21 cellular contexts compared by ENCODE assay signal in the genomic region with DNA sequence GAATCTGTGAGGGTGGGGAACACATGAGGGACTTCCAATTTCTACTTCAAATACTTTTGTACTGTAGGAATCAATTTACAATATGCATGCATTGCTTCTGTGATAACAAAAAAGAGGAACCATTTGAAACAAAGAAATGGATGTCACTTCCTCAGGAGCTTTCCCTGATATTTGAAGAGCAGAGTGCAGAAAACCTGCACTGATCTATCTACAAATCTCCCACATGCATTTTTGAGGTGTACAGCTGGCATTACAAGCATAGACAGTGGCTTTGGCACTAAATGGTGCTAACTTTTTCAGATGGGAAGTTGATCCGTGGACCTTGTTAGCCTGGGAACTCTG. TPM values are rescaled to one million over a fixed set of nuclear protein-coding genes. Genes with fewer than 3 reads are reported as not detected.
DNase-seq lines count a peak whose midpoint lies in the region; ATAC-seq and TF ChIP-seq lines count a peak whose summit lies in the region.
"Had no signal": no experiment of that assay in that cellular context is flagged by ENCODE, and none has a peak within 500 bp of the region (broad histone marks: within the 10 kb centered on the region; RNA-seq: fewer than 3 reads in every experiment).

No MANE protein-coding gene starts in this region.

- H3K36me3 ChIP-seq in adipocyte (ENCODE audit: control insufficient read depth, insufficient read depth, low read length, severe bottlenecking) (no peaks in the 10 kb centered on the region), prostate gland (no peaks in the 10 kb centered on the region)
- H3K36me3 ChIP-seq: cardiac muscle cell had no signal

- no peak overlapping the region for H3K4me3 Mint-ChIP-seq in stimulated activated memory B cell treated with anti-CD40 and anti-IgM and Interleukin-4, amounts not matched to agents 10 μg/mL and 1 μg/mL and 100 μg/mL, for 72 hours
- H3K4me3 Mint-ChIP-seq: activated CD8-positive, alpha-beta T cell treated with anti-CD3 and anti-CD28 coated beads for 36 hours; activated T-cell treated with anti-CD3 and anti-CD28 coated beads, Interleukin-2, amount 50 U/mL, for 24 hours; IgD-negative memory B cell; T-helper 2 cell treated with Interferon-gamma antibody and Interleukin-4, amounts not matched to agents 5 μg/mL and 100 μg/mL, for 36 hours had no signal

- H3K9me3 ChIP-seq in adipocyte (ENCODE audit: control insufficient read depth, low read length) (no peaks in the 10 kb centered on the region), prostate gland (no peaks in the 10 kb centered on the region)

- TF ChIP-seq CTCF in NB4 (IDR thresholded peaks at IDR 0.05; ENCODE audit: low read depth, low read length) (no peak), prostate gland (IDR thresholded peaks at IDR 0.05) (no peak)

- no peaks in the 10 kb centered on the region for H3K9me3 Mint-ChIP-seq in stimulated activated memory B cell treated with anti-CD40 and anti-IgM and Interleukin-4, amounts not matched to agents 10 μg/mL and 1 μg/mL and 100 μg/mL, for 72 hours
- H3K9me3 Mint-ChIP-seq: activated CD8-positive, alpha-beta T cell treated with anti-CD3 and anti-CD28 coated beads for 36 hours; activated T-cell treated with anti-CD3 and anti-CD28 coated beads, Interleukin-2, amount 50 U/mL, for 24 hours; IgD-negative memory B cell; T-helper 2 cell treated with Interferon-gamma antibody and Interleukin-4, amounts not matched to agents 5 μg/mL and 100 μg/mL, for 36 hours had no signal

- WGBS in prostate gland, result 62% methylated on average over 1 of the region's 1 CpG

- H3K36me3 Mint-ChIP-seq in stimulated activated memory B cell treated with anti-CD40 and anti-IgM and Interleukin-4, amounts not matched to agents 10 μg/mL and 1 μg/mL and 100 μg/mL, for 72 hours, result no peaks in the 10 kb centered on the region
- H3K36me3 Mint-ChIP-seq: IgD-negative memory B cell had no signal

- no peak overlapping the region for H3K27ac ChIP-seq in prostate gland
- H3K27ac ChIP-seq: cardiac muscle cell, epithelial cell of prostate, foreskin keratinocyte, HL-60 had no signal

- peak overlapping the region; percentile 17 for H3K27ac Mint-ChIP-seq in stimulated activated memory B cell treated with anti-CD40 and anti-IgM and Interleukin-4, amounts not matched to agents 10 μg/mL and 1 μg/mL and 100 μg/mL, for 72 hours
- H3K27ac Mint-ChIP-seq: activated CD8-positive, alpha-beta T cell treated with anti-CD3 and anti-CD28 coated beads for 36 hours; activated T-cell treated with anti-CD3 and anti-CD28 coated beads, Interleukin-2, amount 50 U/mL, for 24 hours; IgD-negative memory B cell; T-helper 2 cell treated with Interferon-gamma antibody and Interleukin-4, amounts not matched to agents 5 μg/mL and 100 μg/mL, for 36 hours had no signal

- H3K27me3 ChIP-seq in adipocyte (replicated peaks; ENCODE audit: control insufficient read depth, insufficient read depth, low read length), result no peaks in the 10 kb centered on the region
- no peaks in the 10 kb centered on the region for H3K27me3 ChIP-seq in prostate gland (replicated peaks; ENCODE audit: insufficient read depth)
- H3K27me3 ChIP-seq: cardiac muscle cell, foreskin keratinocyte had no signal

- H3K27me3 Mint-ChIP-seq in stimulated activated memory B cell treated with anti-CD40 and anti-IgM and Interleukin-4, amounts not matched to agents 10 μg/mL and 1 μg/mL and 100 μg/mL, for 72 hours, result peaks cover 9% of the 10 kb centered on the region

- H3K4me3 ChIP-seq in NB4 (ENCODE audit: low read depth, low read length) (no peak overlapping the region), adipocyte (ENCODE audit: low read length) (no peak overlapping the region), prostate gland (no peak overlapping the region)
- H3K4me3 ChIP-seq: cardiac muscle cell had no signal

- intact Hi-C loops in prostate gland (cut with DNase I), result loop anchor here (5.0 kb wide), 1 partner anchor 1220 kb away; no protein-coding TSS in a partner anchor

- ATAC-seq in stimulated activated memory B cell treated with anti-CD40 and anti-IgM and Interleukin-4, amounts not matched to agents 10 μg/mL and 1 μg/mL and 100 μg/mL, for 72 hours, result no peak
- ATAC-seq in HG02763 (IDR thresholded peaks at IDR 0.05; ENCODE audit: unreplicated experiment), result no peak

- peaks cover 15% of the 10 kb centered on the region for H3K4me1 Mint-ChIP-seq in stimulated activated memory B cell treated with anti-CD40 and anti-IgM and Interleukin-4, amounts not matched to agents 10 μg/mL and 1 μg/mL and 100 μg/mL, for 72 hours

- peak overlapping the region; percentile 17 for H3K9ac ChIP-seq in adipocyte (ENCODE audit: low read length)

- TF ChIP-seq POLR2A in NB4 (IDR thresholded peaks at IDR 0.05; ENCODE audit: extremely low read depth, insufficient read length) (no peak), prostate gland (IDR thresholded peaks at IDR 0.05) (no peak)

- H3K4me1 ChIP-seq in adipocyte (ENCODE audit: control insufficient read depth, insufficient read depth, low read length), result peaks cover 20% of the 10 kb centered on the region
- no peaks in the 10 kb centered on the region for H3K4me1 ChIP-seq in prostate gland (replicated peaks)
- H3K4me1 ChIP-seq: foreskin keratinocyte had no signal

- peak; percentile 19 for DNase-seq in NOMO-1 treated with DMSO at 0.1 percent for 48 hours (lab: John Stamatoyannopoulos, UW; ENCODE audit: unreplicated experiment)
- DNase-seq in NOMO-1 treated with dmso at 0.1 percent for 144 hours (lab: John Stamatoyannopoulos, UW; ENCODE audit: unreplicated experiment), result no peak
- peak; percentile 28 for DNase-seq in NB4 (ENCODE audit: low read depth)
- no peak for DNase-seq in adipocyte (ENCODE audit: low read depth)
- no peak for DNase-seq in prostate gland (ENCODE audit: low spot score)
- no peak for DNase-seq in NCI-H2227 (lab: John Stamatoyannopoulos, UW; ENCODE audit: unreplicated experiment)
- DNase-seq: activated CD8-positive, alpha-beta T cell treated with anti-CD3 and anti-CD28 coated beads for 36 hours; activated naive CD4-positive, alpha-beta T cell treated with Interleukin-2 at 50 U/mL for 16 hours; activated T-cell treated with anti-CD3 and anti-CD28 coated beads, Interleukin-2, amount 50 U/mL, for 24 hours; Calu3; NCI-H2107; stimulated activated CD4-positive, alpha-beta T cell treated with anti-CD3 and anti-CD28 coated beads, Interleukin-12 subunit alpha, Interleukin-12 subunit beta, amount 100 ng/mL, for 4 hours had no signal

RNA-seq across cellular contexts. Expression of a gene that starts 27.7 kb away (rescaled TPM):
- total RNA-seq in prostate gland, result 10 to 100 TPM; 34.4 to 45.3 TPM

RNA-seq across cellular contexts. Expression of a gene that starts 27.9 kb away (rescaled TPM):
- under 1 TPM; 0.14 to 0.62 TPM for total RNA-seq in prostate gland
- total RNA-seq: lower leg skin had no signal

Comparison
In these comparisons a context has a peak if more than half of its experiments do, and no peak if none do; other contexts are left out.
1. DNase-seq: peak in NOMO-1 treated with DMSO at 0.1 percent for 48 hours (single experiment) and NB4 (single experiment); none in NOMO-1 treated with dmso at 0.1 percent for 144 hours (single experiment), adipocyte (single experiment), prostate gland (single experiment) and NCI-H2227 (single experiment).